In genomic region chr6:101640131-101640530, GRCh38 we compare ENCODE assay signal across 23 cellular contexts.
"Had no signal": no experiment of that assay in that cellular context is flagged by ENCODE, and none has a peak within 500 bp of the region (broad histone marks: within the 10 kb centered on the region; RNA-seq: fewer than 3 reads in every experiment).

No MANE protein-coding gene starts in this region.

- H3K36me3 Mint-ChIP-seq: activated naive CD4-positive, alpha-beta T cell treated with anti-CD3 and anti-CD28 coated beads, Interleukin-2, amount 50 U/mL, for 72 hours; brain had no signal

- H3K27ac Mint-ChIP-seq: activated naive CD4-positive, alpha-beta T cell treated with anti-CD3 and anti-CD28 coated beads, Interleukin-2, amount 50 U/mL, for 72 hours; activated T-helper 1 cell treated with anti-CD3 and anti-CD28 coated beads, Interleukin-12 subunit alpha, Interleukin-12 subunit beta, Interleukin-2, Interleukin-4 antibody, amounts not matched to agents 30 ng/mL and 10 ng/mL and 1 ng/mL, durations not matched to agents 14 hours and 24 hours and 36 hours; brain; nephron progenitor cell had no signal

- DNase-seq: activated CD4-positive, alpha-beta T cell treated with anti-CD3 and anti-CD28 coated beads, Interleukin-2, amount 50 U/mL, for 4 hours; activated gamma-delta T cell treated with Interleukin-2 at 50 U/mL for 16 hours; amniotic stem cell; caudate nucleus; dorsolateral prefrontal cortex; erythroblast; gastrocnemius medialis; head of caudate nucleus; left lung; midbrain; nephron progenitor cell; nucleus accumbens; posterior cingulate gyrus; stimulated activated CD4-positive, alpha-beta T cell treated with anti-CD3 and anti-CD28 coated beads, Interleukin-12 subunit alpha, Interleukin-12 subunit beta, amount 100 ng/mL, for 4 hours; stimulated activated CD4-positive, alpha-beta T cell treated with anti-CD3 and anti-CD28 coated beads, Interleukin-1b, Interleukin-23, amount 100 ng/mL, for 48 hours; stimulated activated CD8-positive, alpha-beta memory T cell treated with anti-CD3 and anti-CD28 coated beads, Interleukin-4, amount 100 ng/mL, for 48 hours; stimulated activated naive CD4-positive, alpha-beta T cell; T-helper 2 cell; thyroid gland had no signal

- H3K4me3 Mint-ChIP-seq: activated T-helper 1 cell treated with anti-CD3 and anti-CD28 coated beads, Interleukin-12 subunit alpha, Interleukin-12 subunit beta, Interleukin-2, Interleukin-4 antibody, amounts not matched to agents 30 ng/mL and 10 ng/mL and 1 ng/mL, durations not matched to agents 14 hours and 24 hours and 36 hours; brain; nephron progenitor cell had no signal

- H3K4me3 ChIP-seq: dorsolateral prefrontal cortex, gastrocnemius medialis, left lung, right atrium auricular region, thyroid gland had no signal

- H3K9me3 Mint-ChIP-seq: activated T-helper 1 cell treated with anti-CD3 and anti-CD28 coated beads, Interleukin-12 subunit alpha, Interleukin-12 subunit beta, Interleukin-2, Interleukin-4 antibody, amounts not matched to agents 30 ng/mL and 10 ng/mL and 1 ng/mL, durations not matched to agents 14 hours and 24 hours and 36 hours; nephron progenitor cell had no signal

- H3K4me1 Mint-ChIP-seq: brain, nephron progenitor cell had no signal

- ATAC-seq: activated naive CD4-positive, alpha-beta T cell treated with anti-CD3 and anti-CD28 coated beads, Interleukin-2, amount 50 U/mL, for 72 hours; gastrocnemius medialis; left lung had no signal
